Comparison of ENCODE assay signal across 12 cellular contexts in genomic region chrX:136336623-136337022, GRCh38. TPM values are rescaled to one million over a fixed set of nuclear protein-coding genes. Genes with fewer than 3 reads are reported as not detected.
DNase-seq lines count a peak whose midpoint lies in the region; ATAC-seq, FAIRE-seq and TF ChIP-seq lines count a peak whose summit lies in the region.
"Had no signal": no experiment of that assay in that cellular context is flagged by ENCODE, and none has a peak within 500 bp of the region (broad histone marks: within the 10 kb centered on the region; RNA-seq: fewer than 3 reads in every experiment).

No MANE protein-coding gene starts in this region.

- H3K79me2 ChIP-seq in HCT116 (ENCODE audit: insufficient read depth, low read length) (no peaks in the 10 kb centered on the region), astrocyte (ENCODE audit: insufficient read depth, low read length) (no peaks in the 10 kb centered on the region), keratinocyte (ENCODE audit: control insufficient read depth, insufficient read depth, low read length) (no peaks in the 10 kb centered on the region)

- H4K20me1 ChIP-seq in HCT116 (ENCODE audit: insufficient read depth) = no peaks in the 10 kb centered on the region
- no peaks in the 10 kb centered on the region for H4K20me1 ChIP-seq in astrocyte (ENCODE audit: insufficient read depth, low read length)
- no peaks in the 10 kb centered on the region for H4K20me1 ChIP-seq in keratinocyte (ENCODE audit: control insufficient read depth, extremely low read depth, insufficient read depth, low read length)

- no peak for TF ChIP-seq EP300 in suprapubic skin (IDR thresholded peaks at IDR 0.05)

- H3K36me3 Mint-ChIP-seq in astrocyte (ENCODE audit: low read depth, unreplicated experiment) = no peaks in the 10 kb centered on the region
- H3K36me3 Mint-ChIP-seq: CD8-positive, alpha-beta memory T cell; naive B cell had no signal

- no TSS peak for BruUV-seq in HCT116 (replicated peaks; lab: Mats Ljungman, UMichigan)

- 0 out of 2 replicates have a peak, but pooled peaks have one; percentile 38 for ATAC-seq in HCT116

- intact Hi-C loops in HCT116 (cut with micrococcal nuclease) = no loop called here

- no peaks in the 10 kb centered on the region for H3K9me3 ChIP-seq in BE2C
- H3K9me3 ChIP-seq in HCT116 (ENCODE audit: control insufficient read depth in 1 of 2, insufficient read depth in 1 of 2, low read depth in 1 of 2, low read length in 2 of 2) = no peaks in the 10 kb centered on the region
- H3K9me3 ChIP-seq in astrocyte (ENCODE audit: insufficient read depth, low read depth, low read length) = no peaks in the 10 kb centered on the region
- no peaks in the 10 kb centered on the region for H3K9me3 ChIP-seq in keratinocyte (ENCODE audit: control insufficient read depth, low read depth, low read length)
- H3K9me3 ChIP-seq in suprapubic skin = no peaks in the 10 kb centered on the region

- H3K27ac Mint-ChIP-seq in astrocyte (ENCODE audit: unreplicated experiment) = no peak overlapping the region
- H3K27ac Mint-ChIP-seq: CD8-positive, alpha-beta memory T cell; naive B cell; T-helper 2 cell treated with Interferon-gamma antibody and Interleukin-4, amounts not matched to agents 5 μg/mL and 100 μg/mL, for 36 hours had no signal

- no peak overlapping the region for H3K4me3 ChIP-seq in BE2C (ENCODE audit: low read depth, low read length)
- no peak overlapping the region for H3K4me3 ChIP-seq in HCT116 (replicated peaks in 1 of 2; ENCODE audit: low read depth in 1 of 2, low read length in 2 of 2)
- H3K4me3 ChIP-seq in astrocyte (ENCODE audit: insufficient read depth, low read depth, low read length) = no peak overlapping the region
- H3K4me3 ChIP-seq in keratinocyte (ENCODE audit: control insufficient read depth in 2 of 3, extremely low read depth in 1 of 3, insufficient read depth in 2 of 3, low read depth in 1 of 3, low read length in 3 of 3) = no peak overlapping the region
- no peak overlapping the region for H3K4me3 ChIP-seq in suprapubic skin

- H3K4me1 Mint-ChIP-seq in astrocyte (ENCODE audit: low read depth, unreplicated experiment) = no peaks in the 10 kb centered on the region
- H3K4me1 Mint-ChIP-seq: CD8-positive, alpha-beta memory T cell; naive B cell had no signal

- H3K27ac ChIP-seq in HCT116 (ENCODE audit: low read depth, low read length) = no peak overlapping the region
- no peak overlapping the region for H3K27ac ChIP-seq in astrocyte (ENCODE audit: low read depth, low read length)
- no peak overlapping the region for H3K27ac ChIP-seq in keratinocyte (ENCODE audit: control insufficient read depth, insufficient read depth, low read length)
- H3K27ac ChIP-seq in suprapubic skin = no peak overlapping the region

- POLR2A ChIA-PET in HCT116 (lab: Charles Lee) = no interaction called here

- H3K4me2 ChIP-seq in HCT116 (ENCODE audit: low read length) (no peak overlapping the region), astrocyte (ENCODE audit: low read length) (no peak overlapping the region), keratinocyte (ENCODE audit: control insufficient read depth, extremely low read depth, insufficient read depth, low read depth, low read length) (no peak overlapping the region)

- no peaks in the 10 kb centered on the region for H3K9me1 ChIP-seq in keratinocyte (ENCODE audit: control insufficient read depth, extremely low read depth, insufficient read depth, low read length)

- peak overlapping the region; percentile 58 for H2AFZ ChIP-seq in HCT116 (ENCODE audit: low read depth, low read length, poor library complexity, severe bottlenecking)
- no peak overlapping the region for H2AFZ ChIP-seq in astrocyte (ENCODE audit: low read depth, low read length)
- no peak overlapping the region for H2AFZ ChIP-seq in keratinocyte (ENCODE audit: control insufficient read depth, low read length)

- no peaks in the 10 kb centered on the region for H3K9me3 Mint-ChIP-seq in astrocyte (ENCODE audit: unreplicated experiment)
- H3K9me3 Mint-ChIP-seq: T-helper 2 cell treated with Interferon-gamma antibody and Interleukin-4, amounts not matched to agents 5 μg/mL and 100 μg/mL, for 36 hours had no signal

- TF ChIP-seq CTCF in BE2C (IDR thresholded peaks at IDR 0.05; ENCODE audit: low read depth, low read length) (peak; percentile 44), HCT116 (IDR thresholded peaks at IDR 0.05 in 2 of 3, conservative IDR thresholded peaks at IDR 0.05 in 1 of 3; ENCODE audit: borderline replicate concordance in 1 of 3, insufficient read depth in 1 of 3, low read depth in 2 of 3, low read length in 2 of 3) (peak in 2 of 3 experiments; percentile 27 to 51; a peak in 2 of 6 replicates), astrocyte (IDR thresholded peaks at IDR 0.05; ENCODE audit: insufficient read depth, low read depth, low read length) (peak; percentile 16), keratinocyte (optimal IDR thresholded peaks at IDR 0.05 in 1 of 3, IDR thresholded peaks at IDR 0.05 in 1 of 3, conservative IDR thresholded peaks at IDR 0.05 in 1 of 3; ENCODE audit: extremely low read depth in 1 of 3, insufficient read depth in 2 of 3, low read length in 3 of 3) (peak in 2 of 3 experiments; percentile 19 to 23), suprapubic skin (IDR thresholded peaks at IDR 0.05) (no peak)

- no peak for TF ChIP-seq RAD21 in HCT116 (IDR thresholded peaks at IDR 0.05; ENCODE audit: low read depth)

- FAIRE-seq in astrocyte (lab: Jason Lieb, UNC) (peak; percentile 88), keratinocyte (lab: Jason Lieb, UNC) (no peak)

- H3K4me1 ChIP-seq in BE2C (no peaks in the 10 kb centered on the region), HCT116 (ENCODE audit: control insufficient read depth in 1 of 2, insufficient read depth in 2 of 2, low read length in 2 of 2) (no peaks in the 10 kb centered on the region), astrocyte (ENCODE audit: insufficient read depth, low read length) (no peaks in the 10 kb centered on the region), keratinocyte (ENCODE audit: control insufficient read depth, extremely low read depth, insufficient read depth, low read length) (no peaks in the 10 kb centered on the region), suprapubic skin (no peaks in the 10 kb centered on the region)

- CTCF ChIA-PET in HCT116 (lab: Charles Lee) = no interaction called here

- H3K27me3 ChIP-seq in BE2C (no peaks in the 10 kb centered on the region), HCT116 (ENCODE audit: insufficient read depth, low read length) (no peaks in the 10 kb centered on the region), astrocyte (ENCODE audit: insufficient read depth, low read length) (no peaks in the 10 kb centered on the region), keratinocyte (ENCODE audit: control insufficient read depth, extremely low read depth, insufficient read depth, low read length) (peaks cover 3% of the 10 kb centered on the region), suprapubic skin (no peaks in the 10 kb centered on the region)

- dilution Hi-C loops in keratinocyte (cut with MboI; ENCODE audit: extremely low pct_ligation_motif_present, low sequenced_read_pairs) = no loop called here

- H3K27me3 Mint-ChIP-seq in astrocyte (ENCODE audit: low read depth, unreplicated experiment) = peaks cover 3% of the 10 kb centered on the region
- H3K27me3 Mint-ChIP-seq: naive B cell had no signal

- no peak overlapping the region for H3K9ac ChIP-seq in HCT116 (ENCODE audit: low read length)
- H3K9ac ChIP-seq in astrocyte (ENCODE audit: low read length) = no peak overlapping the region
- H3K9ac ChIP-seq in keratinocyte (ENCODE audit: control insufficient read depth, extremely low read depth, insufficient read depth, low read length) = no peak overlapping the region

- WGBS in suprapubic skin = 83% methylated on average over 1 of the region's 1 CpG

- H3K4me3 Mint-ChIP-seq in astrocyte (ENCODE audit: unreplicated experiment) = no peak overlapping the region
- H3K4me3 Mint-ChIP-seq: CD8-positive, alpha-beta memory T cell; naive B cell; T-helper 2 cell treated with Interferon-gamma antibody and Interleukin-4, amounts not matched to agents 5 μg/mL and 100 μg/mL, for 36 hours had no signal

- RAD21 ChIA-PET in HCT116 (lab: Charles Lee; ENCODE audit: low non-redundant PET in 1 of 2, low total read pairs in 2 of 2, uncharacterized antibody in 2 of 2, unreplicated experiment in 2 of 2) = no interaction called here

- H3K36me3 ChIP-seq in BE2C (no peaks in the 10 kb centered on the region), HCT116 (ENCODE audit: control insufficient read depth in 1 of 2, insufficient read depth in 2 of 2, low read length in 2 of 2) (no peaks in the 10 kb centered on the region), astrocyte (ENCODE audit: insufficient read depth, low read length) (no peaks in the 10 kb centered on the region), keratinocyte (ENCODE audit: control insufficient read depth in 2 of 2, extremely low read depth in 1 of 2, insufficient read depth in 2 of 2, low read length in 2 of 2) (no peaks in the 10 kb centered on the region), suprapubic skin (no peaks in the 10 kb centered on the region)

- TF ChIP-seq POLR2A in HCT116 (IDR thresholded peaks at IDR 0.05; ENCODE audit: borderline replicate concordance, extremely low read depth, insufficient read depth, insufficient read length) (no peak), suprapubic skin (IDR thresholded peaks at IDR 0.05) (no peak)

- no peak for DNase-seq in BE2C
- DNase-seq in HCT116 (ENCODE audit: low read depth, low spot score) = peak; percentile 3
- DNase-seq in astrocyte (ENCODE audit: low read depth) = no peak
- DNase-seq in keratinocyte (ENCODE audit: low read depth, low spot score) = no peak
- no peak for DNase-seq in activated CD4-positive, CD25-positive, alpha-beta regulatory T cell (lab: John Stamatoyannopoulos, UW)
- no peak for DNase-seq in suprapubic skin (ENCODE audit: low spot score in 2 of 2)
- DNase-seq in NCI-H2196 (lab: John Stamatoyannopoulos, UW; ENCODE audit: unreplicated experiment) = no peak
- DNase-seq in activated T-cell treated with anti-CD3 and anti-CD28 coated beads, Interleukin-2, amount 50 U/mL, for 48 hours = no peak
- DNase-seq: CD8-positive, alpha-beta memory T cell; naive B cell had no signal

- H3K9me2 ChIP-seq in HCT116 (ENCODE audit: insufficient read depth) = no peaks in the 10 kb centered on the region

TF ChIP-seq in HCT116, 20 proteins besides CTCF, POLR2A, EP300 and RAD21 (continues in another document):
- no peak for TF ChIP-seq EZH2phosphoT487 (IDR thresholded peaks at IDR 0.05; ENCODE audit: borderline replicate concordance)

RNA-seq across cellular contexts. Expression of gene ADGRG4, which starts 35.9 kb away (rescaled TPM):
- not detected for polyA plus RNA-seq in BE2C (2012; ENCODE audit: insufficient read depth, insufficient read length, low read depth)
- not detected for total RNA-seq in HCT116 (2021; ENCODE audit: unreplicated experiment)
- polyA plus RNA-seq in HCT116 (2012) = 0.01 TPM in 1 of 2 replicates, not detected in the other
- 0.14 and 0.19 TPM in 2 replicates for total RNA-seq in astrocyte
- not detected in 3 replicates for polyA plus RNA-seq in keratinocyte
- polyA plus RNA-seq in keratinocyte (2011; ENCODE audit: low read depth) = not detected
- not detected in 2 replicates for polyA plus RNA-seq in keratinocyte (2011; cell fraction: cytosol; rRNA removed)
- polyA plus RNA-seq in keratinocyte (2011; cell fraction: nucleus; rRNA removed) = not detected in 2 replicates
- not detected in 2 replicates for polyA plus RNA-seq in keratinocyte (2012; ENCODE audit: low replicate concordance)
- polyA minus RNA-seq in keratinocyte = not detected in 3 replicates
- polyA minus RNA-seq in keratinocyte (2011; cell fraction: cytosol; rRNA and poly(A)+ RNA removed) = not detected
- not detected in 2 replicates for polyA minus RNA-seq in keratinocyte (2011; cell fraction: nucleus; rRNA and poly(A)+ RNA removed)
- total RNA-seq in suprapubic skin = not detected
- total RNA-seq: activated CD8-positive, alpha-beta memory T cell treated with anti-CD3 and anti-CD28 coated beads for 36 hours; CD8-positive, alpha-beta memory T cell had no signal
- polyA plus RNA-seq: CD8-positive, alpha-beta memory T cell had no signal

Comparison
In these comparisons a context has a peak if more than half of its experiments do, and no peak if none do; other contexts are left out.
1. CTCF ChIP-seq: peak in BE2C (single experiment), HCT116 (2 of 3), astrocyte (single experiment) and keratinocyte (2 of 3); none in suprapubic skin (0 of 2).